In the genomic region with DNA sequence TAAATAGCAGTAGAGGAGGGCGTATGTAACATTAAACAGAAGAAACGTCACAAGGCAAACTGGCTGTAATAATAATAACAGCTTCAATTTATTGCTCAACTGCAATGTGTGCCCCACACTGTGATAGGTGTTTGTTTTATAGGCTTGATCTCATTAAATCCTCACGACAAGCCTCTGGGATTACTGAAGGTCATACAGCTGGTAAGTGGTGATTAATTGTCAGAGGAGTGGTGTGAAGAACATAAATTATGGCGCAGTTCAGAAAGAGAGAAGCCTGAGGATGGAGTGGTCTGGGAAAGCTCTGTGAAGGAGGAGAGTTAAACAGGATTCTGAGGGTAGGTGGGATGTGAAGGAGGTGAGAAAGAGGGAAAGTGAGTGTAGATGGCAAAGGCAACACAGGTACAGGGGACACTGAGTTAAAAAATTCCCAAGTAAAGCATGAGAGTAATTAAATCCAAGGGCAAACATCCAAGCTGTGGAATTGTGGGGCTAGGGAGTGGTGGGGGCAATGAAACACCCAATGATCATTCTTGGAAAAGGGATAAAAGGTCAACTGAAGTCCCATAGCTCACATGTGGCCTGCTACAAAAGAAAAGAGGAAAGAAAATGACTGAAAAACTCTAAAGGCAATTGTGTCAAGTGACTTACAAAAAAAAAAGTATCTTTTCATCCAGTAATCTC, we compare ENCODE assay signal across 23 cellular contexts. TPM values are rescaled to one million over a fixed set of nuclear protein-coding genes. Genes with fewer than 3 reads are reported as not detected.
DNase-seq lines count a peak whose midpoint lies in the region; ATAC-seq and TF ChIP-seq lines count a peak whose summit lies in the region.
"Had no signal": no experiment of that assay in that cellular context is flagged by ENCODE, and none has a peak within 500 bp of the region (broad histone marks: within the 10 kb centered on the region; RNA-seq: fewer than 3 reads in every experiment).

No MANE protein-coding gene starts in this region.

- H3K36me3 Mint-ChIP-seq in activated T-cell treated with anti-CD3 and anti-CD28 coated beads, Interleukin-2, amount 50 U/mL, for 4 hours (ENCODE audit: insufficient read depth) = no peaks in the 10 kb centered on the region
- H3K36me3 Mint-ChIP-seq: stimulated activated effector memory CD8-positive, alpha-beta T cell treated with anti-CD3 and anti-CD28 coated beads, Interleukin-12 subunit alpha, Interleukin-12 subunit beta, amount 100 ng/mL, for 72 hours had no signal

- TF ChIP-seq POLR2A in tibial nerve (IDR thresholded peaks at IDR 0.05) = no peak

- 50% methylated on average over 4 of the region's 4 CpGs for WGBS in tibial nerve, 2 donors

- H3K4me3 Mint-ChIP-seq in activated T-cell treated with anti-CD3 and anti-CD28 coated beads, Interleukin-2, amount 50 U/mL, for 4 hours = no peak overlapping the region
- H3K4me3 Mint-ChIP-seq: activated B cell treated with CpG ODN at 0.5 μM for 24 hours; activated T-helper 1 cell treated with anti-CD3 and anti-CD28 coated beads, Interleukin-12 subunit alpha, Interleukin-12 subunit beta, Interleukin-2, Interleukin-4 antibody, amounts not matched to agents 30 ng/mL and 10 ng/mL and 1 ng/mL, durations not matched to agents 14 hours and 24 hours and 36 hours; CD4-positive, alpha-beta T cell; GM23338; stimulated activated effector memory CD8-positive, alpha-beta T cell treated with anti-CD3 and anti-CD28 coated beads, Interleukin-12 subunit alpha, Interleukin-12 subunit beta, amount 100 ng/mL, for 72 hours; T-helper 1 cell treated with Interleukin-12 subunit alpha and Interleukin-12 subunit beta and Interleukin-4 antibody, amounts not matched to agents 30 μg/mL and 1 μg/mL, for 36 hours had no signal

- H3K4me1 Mint-ChIP-seq in activated T-cell treated with anti-CD3 and anti-CD28 coated beads, Interleukin-2, amount 50 U/mL, for 4 hours (ENCODE audit: low read depth) = no peaks in the 10 kb centered on the region
- H3K4me1 Mint-ChIP-seq: activated B cell treated with CpG ODN at 0.5 μM for 24 hours; stimulated activated effector memory CD8-positive, alpha-beta T cell treated with anti-CD3 and anti-CD28 coated beads, Interleukin-12 subunit alpha, Interleukin-12 subunit beta, amount 100 ng/mL, for 72 hours had no signal

- no peaks in the 10 kb centered on the region for H3K9me3 ChIP-seq in tibial nerve
- H3K9me3 ChIP-seq: left lung, tibial artery had no signal

- no peaks in the 10 kb centered on the region for H3K36me3 ChIP-seq in tibial nerve
- H3K36me3 ChIP-seq: cardiac muscle cell, left lung, tibial artery had no signal

- ATAC-seq in activated T-cell treated with anti-CD3 and anti-CD28 coated beads, Interleukin-2, amount 50 U/mL, for 4 hours = no peak
- ATAC-seq in HG03097 (IDR thresholded peaks at IDR 0.05; ENCODE audit: low FRiP score, unreplicated experiment) (no peak), HG03521 (IDR thresholded peaks at IDR 0.05; ENCODE audit: unreplicated experiment) (no peak)
- ATAC-seq: GM23338; left lung; right cardiac atrium; stimulated activated effector memory CD8-positive, alpha-beta T cell treated with anti-CD3 and anti-CD28 coated beads, Interleukin-12 subunit alpha, Interleukin-12 subunit beta, amount 100 ng/mL, for 72 hours had no signal

- in situ Hi-C loops in Caki2 (cut with HindIII; ENCODE audit: low pct_unique_long_range_greater_than_20kb, low sequenced_read_pairs) = loop anchor here (5.0 kb wide), 1 partner anchor 37 kb away; no protein-coding TSS in a partner anchor

- TF ChIP-seq CTCF in fibroblast of villous mesenchyme (IDR thresholded peaks at IDR 0.05; ENCODE audit: insufficient read depth, low read depth, low read length) (no peak), tibial nerve (IDR thresholded peaks at IDR 0.05) (no peak)

- H3K4me1 ChIP-seq in tibial nerve = peaks cover 0 to 9% (median 0%) of the 10 kb centered on the region in 4 donors
- H3K4me1 ChIP-seq: left lung, tibial artery had no signal

- no peaks in the 10 kb centered on the region for H3K27me3 ChIP-seq in tibial nerve
- H3K27me3 ChIP-seq: cardiac muscle cell, left lung had no signal

- H3K9me3 Mint-ChIP-seq in activated T-cell treated with anti-CD3 and anti-CD28 coated beads, Interleukin-2, amount 50 U/mL, for 4 hours = no peaks in the 10 kb centered on the region
- H3K9me3 Mint-ChIP-seq: activated T-helper 1 cell treated with anti-CD3 and anti-CD28 coated beads, Interleukin-12 subunit alpha, Interleukin-12 subunit beta, Interleukin-2, Interleukin-4 antibody, amounts not matched to agents 30 ng/mL and 10 ng/mL and 1 ng/mL, durations not matched to agents 14 hours and 24 hours and 36 hours; CD4-positive, alpha-beta T cell; GM23338; stimulated activated effector memory CD8-positive, alpha-beta T cell treated with anti-CD3 and anti-CD28 coated beads, Interleukin-12 subunit alpha, Interleukin-12 subunit beta, amount 100 ng/mL, for 72 hours; T-helper 1 cell treated with Interleukin-12 subunit alpha and Interleukin-12 subunit beta and Interleukin-4 antibody, amounts not matched to agents 30 μg/mL and 1 μg/mL, for 36 hours had no signal

- DNase-seq in Caki2 (ENCODE audit: low read depth) (peak; percentile 77), NCI-H1105 treated with DMSO at 0.1 percent for 48 hours (lab: John Stamatoyannopoulos, UW) (peak; percentile 59), NCI-H774 (lab: John Stamatoyannopoulos, UW) (peak; percentile 83), fibroblast of villous mesenchyme (ENCODE audit: low read depth) (peak; percentile 56), tibial nerve (ENCODE audit: low spot score in 2 of 2) (no peak)
- no peak for DNase-seq in activated T-cell treated with anti-CD3 and anti-CD28 coated beads, Interleukin-2, amount 50 U/mL, for 4 hours
- DNase-seq: activated B cell treated with CpG ODN at 0.5 μM for 24 hours; activated CD8-positive, alpha-beta memory T cell treated with anti-CD3 and anti-CD28 coated beads for 24 hours; CD4-positive, alpha-beta T cell; dermis blood vessel endothelial cell; DND-41; left lung; occipital lobe; right cardiac atrium; stimulated activated CD4-positive, alpha-beta T cell treated with anti-CD3 and anti-CD28 coated beads, Interleukin-15, amount 100 ng/mL, for 24 hours; tibial artery had no signal

- H3K4me3 ChIP-seq in fibroblast of villous mesenchyme (ENCODE audit: low read depth, low read length) (no peak overlapping the region), tibial nerve (no peak overlapping the region)
- H3K4me3 ChIP-seq: cardiac muscle cell, GM23338, left lung, tibial artery had no signal

- peaks cover 38% of the 10 kb centered on the region for H3K27me3 Mint-ChIP-seq in activated T-cell treated with anti-CD3 and anti-CD28 coated beads, Interleukin-2, amount 50 U/mL, for 4 hours (ENCODE audit: low read depth)

- no peak for TF ChIP-seq EP300 in tibial nerve (IDR thresholded peaks at IDR 0.05)

- no peak overlapping the region for H3K27ac ChIP-seq in tibial nerve
- H3K27ac ChIP-seq: cardiac muscle cell, left lung, tibial artery had no signal

RNA-seq across cellular contexts. Expression of gene GLCE, which starts 16.5 kb away (rescaled TPM):
- 31.8 and 32.3 TPM in 2 replicates for total RNA-seq in Caki2 (2014; rRNA removed; shearing (Covaris generic); ENCODE audit: low replicate concordance)
- total RNA-seq in fibroblast of villous mesenchyme (17.7 and 21.6 TPM in 2 replicates), tibial nerve (10 to 100 TPM; 11.6 to 20.3 (median 16.0) TPM)
- 1 to 10 TPM; 3.8 to 5.4 (median 4.8) TPM for total RNA-seq in activated T-cell treated with anti-CD3 and anti-CD28 coated beads, Interleukin-2, amount 50 U/mL, for 4 hours

Comparison
In these comparisons a context has a peak if more than half of its experiments do, and no peak if none do; other contexts are left out.
1. DNase-seq: peak in Caki2 (single experiment), NCI-H1105 treated with DMSO at 0.1 percent for 48 hours (single experiment), NCI-H774 (single experiment) and fibroblast of villous mesenchyme (single experiment); none in activated T-cell treated with anti-CD3 and anti-CD28 coated beads, Interleukin-2, amount 50 U/mL, for 4 hours (single experiment) and tibial nerve (0 of 2).